Comparison of ENCODE assay signal across 9 cellular contexts in the genomic region with DNA sequence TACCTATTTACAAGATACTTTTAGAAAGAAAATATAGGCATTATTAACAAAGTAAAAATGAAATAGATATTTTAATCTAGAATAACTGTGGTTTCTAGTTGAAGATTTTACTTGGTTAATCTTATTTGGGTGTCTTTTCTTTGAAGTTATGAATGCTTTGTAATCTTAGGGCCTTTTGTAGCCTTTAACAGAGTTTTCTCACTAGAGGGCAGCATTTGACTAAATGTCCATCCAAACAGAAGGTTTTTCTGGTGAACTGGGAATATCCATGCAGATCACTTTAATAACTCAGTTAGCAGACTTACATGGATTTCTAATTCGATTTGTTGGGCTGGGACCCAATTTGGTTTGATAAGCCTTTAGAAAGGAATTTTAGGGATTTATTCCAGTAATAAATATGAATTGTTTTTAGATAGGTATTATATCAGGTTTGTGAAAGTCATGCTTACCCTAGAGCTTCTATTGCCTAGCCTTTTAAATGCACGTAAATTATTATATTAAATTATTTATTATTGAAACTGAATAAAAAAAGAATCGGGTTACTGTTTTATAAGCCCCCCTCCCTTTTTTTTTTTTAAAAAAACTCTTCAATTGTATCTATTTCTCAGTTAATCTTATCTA.
DNase-seq lines count a peak whose midpoint lies in the region; ATAC-seq and TF ChIP-seq lines count a peak whose summit lies in the region.
"Had no signal": no experiment of that assay in that cellular context is flagged by ENCODE, and none has a peak within 500 bp of the region (broad histone marks: within the 10 kb centered on the region; RNA-seq: fewer than 3 reads in every experiment).

No MANE protein-coding gene starts in this region.

- POLR2A ChIA-PET in Caco-2 (lab: Charles Lee): no interaction called here

- CTCF ChIA-PET in Caco-2 (lab: Charles Lee) (no interaction called here), mammary epithelial cell (lab: Charles Lee; ENCODE audit: low non-redundant PET) (no interaction called here)

- H3K79me2 ChIP-seq in mammary epithelial cell (ENCODE audit: insufficient read depth, low read length): no peaks in the 10 kb centered on the region

- H2BK5ac ChIP-seq in mesenchymal stem cell (ENCODE audit: low read depth, low read length, poor library complexity, severe bottlenecking): no peak overlapping the region

- H3K4ac ChIP-seq in mesenchymal stem cell (ENCODE audit: low read depth in 1 of 2, low read length in 2 of 2): no peak overlapping the region

- no peaks in the 10 kb centered on the region for H4K20me1 ChIP-seq in mammary epithelial cell (ENCODE audit: insufficient read depth, low read length)

- H2BK12ac ChIP-seq in mesenchymal stem cell (ENCODE audit: low read length in 2 of 2): no peak overlapping the region

- no peak overlapping the region for H2AK5ac ChIP-seq in mesenchymal stem cell (ENCODE audit: low read length, severe bottlenecking)

- H3K36me3 Mint-ChIP-seq in Caco-2 (ENCODE audit: insufficient read depth, unreplicated experiment): no peaks in the 10 kb centered on the region
- H3K36me3 Mint-ChIP-seq: IgD-negative memory B cell had no signal

- no peaks in the 10 kb centered on the region for H3K4me1 Mint-ChIP-seq in Caco-2 (ENCODE audit: low read depth, unreplicated experiment)
- H3K4me1 Mint-ChIP-seq: IgD-negative memory B cell had no signal

- no peak overlapping the region for H3K4me2 ChIP-seq in mammary epithelial cell (ENCODE audit: insufficient read depth, low read depth, low read length)
- no peak overlapping the region for H3K4me2 ChIP-seq in mesenchymal stem cell (ENCODE audit: low read length, poor library complexity, severe bottlenecking)

- intact Hi-C loops in Caco-2 (cut with micrococcal nuclease; ENCODE audit: unreplicated experiment): loop anchor here (1.0 to 5.0 kb wide), 4 partner anchors 68 to 608 kb away; no protein-coding TSS in a partner anchor
- intact Hi-C loops in mammary epithelial cell (cut with micrococcal nuclease): loop anchor here (1.0 to 5.0 kb wide), 5 partner anchors 67 to 1163 kb away; no protein-coding TSS in a partner anchor

- peaks cover 4% of the 10 kb centered on the region for H3K9me3 Mint-ChIP-seq in Caco-2 (ENCODE audit: unreplicated experiment)

- H3K14ac ChIP-seq in mesenchymal stem cell (ENCODE audit: low read length in 2 of 2): no peak overlapping the region

- peak; percentile 47 to 52 for TF ChIP-seq CTCF in Caco-2 (IDR thresholded peaks at IDR 0.05; ENCODE audit: insufficient read depth in 1 of 2, low read depth in 1 of 2, low read length in 1 of 2, severe bottlenecking in 1 of 2, unreplicated experiment in 1 of 2)
- peak; percentile 59 to 74 for TF ChIP-seq CTCF in mammary epithelial cell (conservative IDR thresholded peaks at IDR 0.05 in 1 of 2, IDR thresholded peaks at IDR 0.05 in 1 of 2; ENCODE audit: extremely low read depth in 1 of 2, insufficient read depth in 1 of 2, low read depth in 1 of 2, low read length in 2 of 2)

- no peak overlapping the region for H2BK120ac ChIP-seq in mesenchymal stem cell (ENCODE audit: low read depth, low read length)

- WGBS in mammary epithelial cell (ENCODE audit: low coverage, missing lambda C conversion rate): 31% methylated on average over 3 of the region's 3 CpGs
- WGBS in mesenchymal stem cell: 0% methylated on average over 1 of the region's 3 CpGs

- no peak overlapping the region for H3K4me3 Mint-ChIP-seq in Caco-2 (ENCODE audit: unreplicated experiment)
- H3K4me3 Mint-ChIP-seq: IgD-negative memory B cell had no signal

- ATAC-seq in HG03442 (IDR thresholded peaks at IDR 0.05; ENCODE audit: unreplicated experiment): peak; percentile 41
- no peak for ATAC-seq in HG03342 (IDR thresholded peaks at IDR 0.05; ENCODE audit: unreplicated experiment)
- no peak for ATAC-seq in HG03520 (IDR thresholded peaks at IDR 0.05; ENCODE audit: unreplicated experiment)

- no peak overlapping the region for H3K27ac Mint-ChIP-seq in Caco-2 (ENCODE audit: unreplicated experiment)
- H3K27ac Mint-ChIP-seq: IgD-negative memory B cell had no signal

- DNase-seq in Caco-2 (peak in 1 of 2 experiments; percentile 39), NCI-H69 (lab: John Stamatoyannopoulos, UW) (peak; percentile 78), mammary epithelial cell (peak; percentile 41), mesenchymal stem cell (peak; percentile 50)
- no peak for DNase-seq in stimulated activated CD4-positive, alpha-beta T cell treated with anti-CD3 and anti-CD28 coated beads, Interleukin-1b, Interleukin-23, amount 100 ng/mL, for 48 hours

- in situ Hi-C loops in mammary epithelial cell (cut with MboI; ENCODE audit: low sequenced_read_pairs in 2 of 2): loop anchor here (25.0 kb wide), 2 partner anchors 598 to 1048 kb away; a partner anchor contains a TSS

- H4K91ac ChIP-seq in mesenchymal stem cell (ENCODE audit: low read length): no peak overlapping the region

- H2BK15ac ChIP-seq in mesenchymal stem cell (ENCODE audit: low read depth, poor library complexity, severe bottlenecking): no peak overlapping the region

- H3K27ac ChIP-seq in mammary epithelial cell (ENCODE audit: insufficient read depth, low read depth, low read length): no peak overlapping the region
- no peak overlapping the region for H3K27ac ChIP-seq in mesenchymal stem cell (ENCODE audit: low read length, poor library complexity, severe bottlenecking)

- H3K18ac ChIP-seq in mesenchymal stem cell (ENCODE audit: low read depth in 1 of 2, low read length in 2 of 2): no peak overlapping the region

- H3K36me3 ChIP-seq in Caco-2 (ENCODE audit: control insufficient read depth, insufficient read depth, low read length): no peaks in the 10 kb centered on the region
- H3K36me3 ChIP-seq in mammary epithelial cell (ENCODE audit: insufficient read depth, low read length): no peaks in the 10 kb centered on the region
- H3K36me3 ChIP-seq in mesenchymal stem cell (ENCODE audit: control insufficient read depth in 1 of 2, insufficient read depth in 2 of 2, low read depth in 1 of 2, low read length in 2 of 2): no peaks in the 10 kb centered on the region

- no peak overlapping the region for H4K8ac ChIP-seq in mesenchymal stem cell (ENCODE audit: low read length)

- BruUV-seq in Caco-2 (replicated peaks; lab: Mats Ljungman, UMichigan): no TSS peak
- no TSS peak for BruUV-seq in mammary epithelial cell (replicated peaks; lab: Mats Ljungman, UMichigan)

- H3K4me3 ChIP-seq in Caco-2 (ENCODE audit: low read depth, low read length) (no peak overlapping the region), mammary epithelial cell (replicated peaks in 1 of 3; ENCODE audit: insufficient read depth in 1 of 3, low read depth in 2 of 3, low read length in 3 of 3) (no peak overlapping the region), mesenchymal stem cell (ENCODE audit: insufficient read depth in 1 of 2, low read depth in 1 of 2, low read length in 2 of 2) (no peak overlapping the region)

- H3K9ac ChIP-seq in mammary epithelial cell (ENCODE audit: insufficient read depth, low read length) (no peak overlapping the region), mesenchymal stem cell (ENCODE audit: low read length) (no peak overlapping the region)

- H2AFZ ChIP-seq in mammary epithelial cell (ENCODE audit: low read depth, low read length) (no peak overlapping the region), mesenchymal stem cell (ENCODE audit: low read depth, low read length) (no peak overlapping the region)

- no peaks in the 10 kb centered on the region for H3K79me1 ChIP-seq in mesenchymal stem cell (replicated peaks; ENCODE audit: low read length, poor library complexity, severe bottlenecking)

- dilution Hi-C loops in mammary epithelial cell (cut with HindIII; ENCODE audit: low sequenced_read_pairs): no loop called here

- H3K23ac ChIP-seq in mesenchymal stem cell (ENCODE audit: low read length in 2 of 2): no peak overlapping the region

- H3K4me1 ChIP-seq in Caco-2: no peaks in the 10 kb centered on the region
- no peaks in the 10 kb centered on the region for H3K4me1 ChIP-seq in mammary epithelial cell (ENCODE audit: insufficient read depth, low read length)
- H3K4me1 ChIP-seq in mesenchymal stem cell (ENCODE audit: control insufficient read depth, insufficient read depth, low read depth, low read length): no peaks in the 10 kb centered on the region

- H3K27me3 ChIP-seq in Caco-2 (replicated peaks; ENCODE audit: control insufficient read depth, insufficient read depth, low read length): no peaks in the 10 kb centered on the region
- H3K27me3 ChIP-seq in mammary epithelial cell (ENCODE audit: insufficient read depth, low read length): no peaks in the 10 kb centered on the region
- H3K27me3 ChIP-seq in mesenchymal stem cell (ENCODE audit: control insufficient read depth in 1 of 2, insufficient read depth in 1 of 2, low read length in 2 of 2): peaks cover 4 to 10% of the 10 kb centered on the region in 2 experiments

- H3K9me3 ChIP-seq in Caco-2 (no peaks in the 10 kb centered on the region), mammary epithelial cell (replicated peaks; ENCODE audit: insufficient read depth, low read length) (no peaks in the 10 kb centered on the region), mesenchymal stem cell (ENCODE audit: control insufficient read depth, low read length) (no peaks in the 10 kb centered on the region)

- H3K27me3 Mint-ChIP-seq in Caco-2 (ENCODE audit: insufficient read depth, unreplicated experiment): peaks cover 6% of the 10 kb centered on the region
